21 cellular contexts compared by ENCODE assay signal in genomic region chr4:137892134-137892533, GRCh38.
DNase-seq lines count a peak whose midpoint lies in the region; ATAC-seq, FAIRE-seq and TF ChIP-seq lines count a peak whose summit lies in the region.
"Had no signal": no experiment of that assay in that cellular context is flagged by ENCODE, and none has a peak within 500 bp of the region (broad histone marks: within the 10 kb centered on the region; RNA-seq: fewer than 3 reads in every experiment).

No MANE protein-coding gene starts in this region.

- no peak for DNase-seq in H54 (ENCODE audit: insufficient read length, low spot score)
- DNase-seq in amniotic epithelial cell (ENCODE audit: low read depth): peak; percentile 15
- DNase-seq in fibroblast of peridontal ligament (ENCODE audit: extremely low read depth): peak; percentile 67
- DNase-seq in smooth muscle cell (lab: John Stamatoyannopoulos, UW; ENCODE audit: unreplicated experiment): no peak
- no peak for DNase-seq in NCI-H510A (lab: John Stamatoyannopoulos, UW)
- no peak for DNase-seq in SK-N-DZ (ENCODE audit: low spot score)
- DNase-seq: activated CD4-positive, alpha-beta T cell treated with anti-CD3 and anti-CD28 coated beads for 48 hours; activated CD8-positive, alpha-beta memory T cell treated with anti-CD3 and anti-CD28 coated beads, Interleukin-2, amount 10 ng/mL, durations not matched to agents 7 days and 5 days; Karpas-422; left lung; NCI-H1092; NCI-H1930; NCI-H345; SIG-M5; stimulated activated CD4-positive, alpha-beta T cell treated with anti-CD3 and anti-CD28 coated beads, Interleukin-15, amount 100 ng/mL, for 24 hours; T-helper 17 cell had no signal

- H3K4me1 ChIP-seq in smooth muscle cell (ENCODE audit: low read depth): no peaks in the 10 kb centered on the region
- H3K4me1 ChIP-seq: left lung had no signal

- ATAC-seq in HG03565 (IDR thresholded peaks at IDR 0.05; ENCODE audit: unreplicated experiment): no peak
- ATAC-seq: activated CD8-positive, alpha-beta memory T cell treated with anti-CD3 and anti-CD28 coated beads, Interleukin-2, amount 10 ng/mL, durations not matched to agents 7 days and 5 days; GM12878; left lung; natural killer cell treated with Interleukin-12 subunit alpha and Interleukin-12 subunit beta and Interleukin-15 and Interleukin-18, amount 100 ng/mL, for 72 hours; sciatic nerve; T-helper 17 cell had no signal

- H3K27me3 ChIP-seq in smooth muscle cell (ENCODE audit: low read depth): no peaks in the 10 kb centered on the region
- H3K27me3 ChIP-seq: left lung had no signal

- peak overlapping the region; percentile 44 for H2AFZ ChIP-seq in smooth muscle cell (ENCODE audit: low read depth)

- no peak for TF ChIP-seq POLR2A in H54 (IDR thresholded peaks at IDR 0.05; ENCODE audit: low read depth, low read length)

- no peaks in the 10 kb centered on the region for H4K20me1 ChIP-seq in smooth muscle cell (ENCODE audit: low read depth)

- H3F3A ChIP-seq in smooth muscle cell (ENCODE audit: low read depth): no peaks in the 10 kb centered on the region

- H3K36me3 ChIP-seq in smooth muscle cell (ENCODE audit: low read depth): no peaks in the 10 kb centered on the region
- H3K36me3 ChIP-seq: left lung had no signal

- peak; percentile 38 for FAIRE-seq in H54 (lab: Jason Lieb, UNC)
- FAIRE-seq: GM12878, urothelium cell line had no signal

- H3K9me3 ChIP-seq in smooth muscle cell (replicated peaks; ENCODE audit: low read depth): no peaks in the 10 kb centered on the region
- H3K9me3 ChIP-seq: left lung had no signal

- H3K4me3 ChIP-seq in smooth muscle cell: no peak overlapping the region
- H3K4me3 ChIP-seq: GM12878, left lung had no signal

- no peak overlapping the region for H3K27ac ChIP-seq in smooth muscle cell (ENCODE audit: low read depth)
- H3K27ac ChIP-seq: left lung had no signal

- no peaks in the 10 kb centered on the region for H3K79me2 ChIP-seq in smooth muscle cell (ENCODE audit: low read depth)

- WGBS in smooth muscle cell (ENCODE audit: low lambda C conversion rate): 58% methylated on average over 3 of the region's 3 CpGs

- TF ChIP-seq CTCF in smooth muscle cell (IDR thresholded peaks at IDR 0.05; ENCODE audit: borderline replicate concordance, insufficient read depth, poor library complexity, severe bottlenecking): no peak

- no peak overlapping the region for H3K9ac ChIP-seq in smooth muscle cell (ENCODE audit: low read depth)

- peak overlapping the region; percentile 19 for H3K4me2 ChIP-seq in smooth muscle cell

Comparison
In these comparisons a context has a peak if more than half of its experiments do, and no peak if none do; other contexts are left out.
1. DNase-seq: peak in amniotic epithelial cell (single experiment) and fibroblast of peridontal ligament (single experiment); none in H54 (single experiment), smooth muscle cell (single experiment), NCI-H510A (single experiment) and SK-N-DZ (single experiment).